15 cellular contexts compared by ENCODE assay signal in the genomic region with DNA sequence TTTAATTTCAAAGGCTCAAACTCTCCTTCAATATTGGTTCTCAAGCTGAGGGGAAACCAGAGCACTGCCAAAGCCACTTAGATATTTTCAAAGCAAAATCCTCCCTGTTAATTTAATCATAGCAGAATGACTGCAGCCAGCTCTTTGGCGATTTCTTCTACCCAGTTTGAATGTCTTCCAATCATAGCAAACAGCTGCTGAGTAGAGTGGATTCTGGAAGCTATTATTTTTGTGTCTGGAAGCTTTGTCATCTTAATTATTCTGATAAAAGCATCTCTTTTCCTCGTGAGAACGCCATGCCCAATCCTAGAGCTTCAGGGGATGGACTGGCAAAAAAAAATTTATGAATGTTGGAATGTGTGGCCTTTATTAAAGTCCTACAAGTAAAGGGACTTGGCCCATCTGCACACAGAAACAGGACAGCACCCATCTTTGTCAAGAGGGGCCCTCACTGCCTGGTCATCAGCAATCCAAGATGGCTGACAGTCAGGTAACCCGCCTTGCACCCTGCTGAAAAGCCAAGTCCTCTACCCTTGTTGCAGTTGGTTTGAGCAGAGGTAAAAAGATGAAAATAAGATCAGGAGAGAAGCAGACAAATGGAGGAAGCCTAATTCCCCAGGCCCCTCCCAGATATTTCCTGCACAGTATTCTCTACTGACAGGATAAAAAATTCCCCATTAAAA.
DNase-seq lines count a peak whose midpoint lies in the region; ATAC-seq and TF ChIP-seq lines count a peak whose summit lies in the region.
"Had no signal": no experiment of that assay in that cellular context is flagged by ENCODE, and none has a peak within 500 bp of the region (broad histone marks: within the 10 kb centered on the region; RNA-seq: fewer than 3 reads in every experiment).

No MANE protein-coding gene starts in this region.

- H3K4me3 Mint-ChIP-seq in Calu3 (ENCODE audit: low read depth, unreplicated experiment): no peak overlapping the region
- H3K4me3 Mint-ChIP-seq: CD4-positive, CD25-positive, alpha-beta regulatory T cell; central memory CD8-positive, alpha-beta T cell had no signal

- H2AFZ ChIP-seq in GM23248: no peak overlapping the region

- no peaks in the 10 kb centered on the region for H3K9me2 ChIP-seq in GM23248 (ENCODE audit: insufficient read depth)

- no peaks in the 10 kb centered on the region for H3K36me3 ChIP-seq in GM23248 (ENCODE audit: low read depth)
- H3K36me3 ChIP-seq in adipocyte (ENCODE audit: control insufficient read depth, insufficient read depth, low read length, severe bottlenecking): no peaks in the 10 kb centered on the region
- peaks cover 0 to 6% (median 0%) of the 10 kb centered on the region in 9 donors for H3K36me3 ChIP-seq in heart right ventricle
- H3K36me3 ChIP-seq in gastrocnemius medialis: no peaks in the 10 kb centered on the region
- no peaks in the 10 kb centered on the region for H3K36me3 ChIP-seq in ascending aorta
- H3K36me3 ChIP-seq: pancreas had no signal

- H4K20me1 ChIP-seq in GM23248 (ENCODE audit: insufficient read depth): no peaks in the 10 kb centered on the region

- H3K27me3 ChIP-seq in GM23248 (replicated peaks; ENCODE audit: insufficient read depth): no peaks in the 10 kb centered on the region
- no peaks in the 10 kb centered on the region for H3K27me3 ChIP-seq in adipocyte (replicated peaks; ENCODE audit: control insufficient read depth, insufficient read depth, low read length)
- no peaks in the 10 kb centered on the region for H3K27me3 ChIP-seq in heart right ventricle
- H3K27me3 ChIP-seq in gastrocnemius medialis: no peaks in the 10 kb centered on the region
- H3K27me3 ChIP-seq in ascending aorta: no peaks in the 10 kb centered on the region
- H3K27me3 ChIP-seq: pancreas had no signal

- 23 to 28% methylated on average over 4 of the region's 4 CpGs for WGBS in GM23248 (ENCODE audit: low coverage in 1 of 2, low lambda C conversion rate in 2 of 2, missing lambda C conversion rate in 2 of 2), 2 experiments
- 47% methylated on average over 4 of the region's 4 CpGs for WGBS in heart right ventricle, 2 donors

- intact Hi-C loops in heart right ventricle (cut with DNase I) (no loop called here), gastrocnemius medialis (cut with DNase I; ENCODE audit: low total_unique reads) (no loop called here), ascending aorta (cut with DNase I) (loop anchor here (10.0 kb wide), 1 partner anchor 95 kb away; no protein-coding TSS in a partner anchor), Calu3 (cut with micrococcal nuclease; ENCODE audit: unreplicated experiment) (no loop called here)

- no peaks in the 10 kb centered on the region for H3K27me3 Mint-ChIP-seq in Calu3 (ENCODE audit: unreplicated experiment)
- H3K27me3 Mint-ChIP-seq: CD4-positive, CD25-positive, alpha-beta regulatory T cell; central memory CD8-positive, alpha-beta T cell had no signal

- H3K27ac ChIP-seq in GM23248 (peak overlapping the region; percentile 87), heart right ventricle (peak overlapping the region in 9 of 10 donors; percentile 34 to 81 (median 49)), gastrocnemius medialis (peak overlapping the region in 3 of 4 donors; percentile 5 to 43 (median 33)), ascending aorta (peak overlapping the region in 1 of 2 donors; percentile 5)

- TF ChIP-seq POLR2A in gastrocnemius medialis (IDR thresholded peaks at IDR 0.05): no peak

- H3K4me3 ChIP-seq in GM23248: peak overlapping the region; percentile 32
- peak overlapping the region; percentile 55 for H3K4me3 ChIP-seq in adipocyte (ENCODE audit: low read length)
- H3K4me3 ChIP-seq in heart right ventricle: no peak overlapping the region
- H3K4me3 ChIP-seq in gastrocnemius medialis: no peak overlapping the region
- no peak overlapping the region for H3K4me3 ChIP-seq in ascending aorta
- H3K4me3 ChIP-seq: pancreas had no signal

- peak overlapping the region; percentile 63 for H3K9ac ChIP-seq in GM23248
- peak overlapping the region; percentile 53 for H3K9ac ChIP-seq in adipocyte (ENCODE audit: low read length)

- H3K27ac Mint-ChIP-seq in Calu3 (ENCODE audit: unreplicated experiment): no peak overlapping the region
- H3K27ac Mint-ChIP-seq: CD4-positive, CD25-positive, alpha-beta regulatory T cell had no signal

- H3F3A ChIP-seq in GM23248 (ENCODE audit: insufficient read depth): peaks cover 65% of the 10 kb centered on the region

- in situ Hi-C loops in GM23248 (cut with MboI) (no loop called here), gastrocnemius medialis (cut with MboI; ENCODE audit: low sequenced_read_pairs in 4 of 4) (no loop called here)

- CTCF ChIA-PET in Calu3 (lab: Charles Lee): no interaction called here

- H3K36me3 Mint-ChIP-seq in Calu3 (ENCODE audit: insufficient read depth, unreplicated experiment): no peaks in the 10 kb centered on the region

- BruUV-seq in Calu3 (replicated peaks; lab: Mats Ljungman, UMichigan): no TSS peak

- peak in 4 of 8 donors; percentile 35 to 48 (median 38) for ATAC-seq in heart right ventricle
- ATAC-seq in gastrocnemius medialis: peak in 1 of 2 donors; percentile 12
- no peak for ATAC-seq in HG03460 (IDR thresholded peaks at IDR 0.05; ENCODE audit: unreplicated experiment)
- ATAC-seq: HCT116 had no signal

- H3K4me1 ChIP-seq in GM23248 (ENCODE audit: insufficient read depth) (peaks cover 68% of the 10 kb centered on the region), adipocyte (ENCODE audit: control insufficient read depth, insufficient read depth, low read length) (peaks cover 51% of the 10 kb centered on the region), heart right ventricle (peaks cover 3 to 47% (median 23%) of the 10 kb centered on the region in 9 donors), gastrocnemius medialis (peaks cover 0 to 18% of the 10 kb centered on the region in 2 donors), ascending aorta (peaks cover 0 to 17% of the 10 kb centered on the region in 2 donors)

- no peaks in the 10 kb centered on the region for H3K79me2 ChIP-seq in GM23248 (ENCODE audit: insufficient read depth)

- H3K9me3 ChIP-seq in GM23248 (ENCODE audit: low read depth): no peaks in the 10 kb centered on the region
- H3K9me3 ChIP-seq in adipocyte (ENCODE audit: control insufficient read depth, low read length): no peaks in the 10 kb centered on the region
- peaks cover 0 to 7% (median 0%) of the 10 kb centered on the region in 11 donors for H3K9me3 ChIP-seq in heart right ventricle
- no peaks in the 10 kb centered on the region for H3K9me3 ChIP-seq in gastrocnemius medialis
- no peaks in the 10 kb centered on the region for H3K9me3 ChIP-seq in ascending aorta
- H3K9me3 ChIP-seq: pancreas had no signal

- TF ChIP-seq CTCF in heart right ventricle (IDR thresholded peaks at IDR 0.05): no peak
- no peak for TF ChIP-seq CTCF in gastrocnemius medialis (IDR thresholded peaks at IDR 0.05 in 4 of 5, conservative IDR thresholded peaks at IDR 0.05 in 1 of 5)
- no peak for TF ChIP-seq CTCF in ascending aorta (IDR thresholded peaks at IDR 0.05)
- no peak for TF ChIP-seq CTCF in Calu3 (IDR thresholded peaks at IDR 0.05; ENCODE audit: unreplicated experiment)

- peak overlapping the region; percentile 76 for H3K4me2 ChIP-seq in GM23248 (ENCODE audit: unreplicated experiment)

- H3K4me1 Mint-ChIP-seq in Calu3 (ENCODE audit: low read depth, unreplicated experiment): peaks cover 33% of the 10 kb centered on the region

- DNase-seq in GM23248 (peak; percentile 62), adipocyte (ENCODE audit: low read depth) (peak; percentile 63), heart right ventricle (no peak), gastrocnemius medialis (no peak), NOMO-1 treated with DMSO at 0.1 percent for 48 hours (lab: John Stamatoyannopoulos, UW; ENCODE audit: unreplicated experiment) (no peak), ascending aorta (ENCODE audit: low spot score in 2 of 2) (no peak), Calu3 (no peak)
- DNase-seq: activated T-cell treated with anti-CD3 and anti-CD28 coated beads, Interleukin-2, amount 50 U/mL, for 48 hours; CD4-positive, CD25-positive, alpha-beta regulatory T cell; KG1; SHP77 had no signal

- H3K9me3 Mint-ChIP-seq in Calu3 (ENCODE audit: low read depth, unreplicated experiment): peaks cover 8% of the 10 kb centered on the region
- H3K9me3 Mint-ChIP-seq: central memory CD8-positive, alpha-beta T cell had no signal

Comparison
In these comparisons a context has a peak if more than half of its experiments do, and no peak if none do; other contexts are left out.
1. DNase-seq: peak in GM23248 (single experiment) and adipocyte (single experiment); none in heart right ventricle (0 of 2), gastrocnemius medialis (0 of 2), NOMO-1 treated with DMSO at 0.1 percent for 48 hours (single experiment), ascending aorta (0 of 2) and Calu3 (single experiment).
2. H3K4me3 ChIP-seq: peak in GM23248 (single experiment) and adipocyte (single experiment); none in heart right ventricle (0 of 10), gastrocnemius medialis (0 of 4) and ascending aorta (0 of 2).